Comparison of ENCODE assay signal across 1 cellular context in the genomic region with DNA sequence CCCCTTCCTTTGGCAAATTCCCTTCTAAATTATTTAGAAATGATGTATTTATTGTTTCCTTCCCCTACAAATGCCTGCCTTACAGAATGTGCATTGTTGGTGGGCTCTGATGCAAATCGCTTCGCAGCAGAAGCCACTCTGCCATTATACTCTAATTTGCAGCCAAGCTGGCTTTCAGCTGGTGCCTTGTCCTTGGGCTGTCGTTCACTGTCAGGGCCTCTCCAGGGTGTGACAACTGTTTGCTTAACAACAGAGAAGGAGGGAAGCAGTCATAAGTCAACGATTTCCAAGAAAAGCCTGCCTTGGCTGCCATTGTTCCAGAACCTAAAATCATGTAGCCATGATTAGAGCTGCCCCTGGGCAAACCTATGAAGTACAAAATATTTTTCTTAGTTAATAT.
TF ChIP-seq lines count a peak whose summit lies in the region.

No MANE protein-coding gene starts in this region.

TF ChIP-seq in IMR-90, 13 proteins besides CTCF, POLR2A, EP300 and RAD21:
- no peak for TF ChIP-seq FOS (IDR thresholded peaks at IDR 0.05; ENCODE audit: low read depth, low read length)
- no peak for TF ChIP-seq RFX5 (IDR thresholded peaks at IDR 0.05; ENCODE audit: low read depth, low read length)
- TF ChIP-seq, protein P1, sequence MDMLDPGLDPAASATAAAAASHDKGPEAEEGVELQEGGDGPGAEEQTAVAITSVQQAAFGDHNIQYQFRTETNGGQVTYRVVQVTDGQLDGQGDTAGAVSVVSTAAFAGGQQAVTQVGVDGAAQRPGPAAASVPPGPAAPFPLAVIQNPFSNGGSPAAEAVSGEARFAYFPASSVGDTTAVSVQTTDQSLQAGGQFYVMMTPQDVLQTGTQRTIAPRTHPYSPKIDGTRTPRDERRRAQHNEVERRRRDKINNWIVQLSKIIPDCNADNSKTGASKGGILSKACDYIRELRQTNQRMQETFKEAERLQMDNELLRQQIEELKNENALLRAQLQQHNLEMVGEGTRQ (IDR thresholded peaks at IDR 0.05; ENCODE audit: low read depth, low read length): no peak
- TF ChIP-seq NFE2L2 (IDR thresholded peaks at IDR 0.05; ENCODE audit: low read depth, low read length): no peak
- no peak for TF ChIP-seq CHD1 (IDR thresholded peaks at IDR 0.05; ENCODE audit: low read depth, low read length)
- no peak for TF ChIP-seq MXI1 (IDR thresholded peaks at IDR 0.05; ENCODE audit: borderline replicate concordance, low read depth, low read length)
- no peak for TF ChIP-seq SMC3 (IDR thresholded peaks at IDR 0.05; ENCODE audit: low read depth, low read length)
- TF ChIP-seq MAZ (IDR thresholded peaks at IDR 0.05; ENCODE audit: borderline replicate concordance, low read depth, low read length): no peak
- no peak for TF ChIP-seq MAFK (IDR thresholded peaks at IDR 0.05; ENCODE audit: low read depth, low read length)
- TF ChIP-seq RCOR1 (IDR thresholded peaks at IDR 0.05; ENCODE audit: insufficient replicate concordance, low read length): no peak
- no peak for TF ChIP-seq CEBPB (IDR thresholded peaks at IDR 0.05; ENCODE audit: low read depth, low read length)
- TF ChIP-seq, protein P2, sequence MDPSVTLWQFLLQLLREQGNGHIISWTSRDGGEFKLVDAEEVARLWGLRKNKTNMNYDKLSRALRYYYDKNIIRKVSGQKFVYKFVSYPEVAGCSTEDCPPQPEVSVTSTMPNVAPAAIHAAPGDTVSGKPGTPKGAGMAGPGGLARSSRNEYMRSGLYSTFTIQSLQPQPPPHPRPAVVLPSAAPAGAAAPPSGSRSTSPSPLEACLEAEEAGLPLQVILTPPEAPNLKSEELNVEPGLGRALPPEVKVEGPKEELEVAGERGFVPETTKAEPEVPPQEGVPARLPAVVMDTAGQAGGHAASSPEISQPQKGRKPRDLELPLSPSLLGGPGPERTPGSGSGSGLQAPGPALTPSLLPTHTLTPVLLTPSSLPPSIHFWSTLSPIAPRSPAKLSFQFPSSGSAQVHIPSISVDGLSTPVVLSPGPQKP (IDR thresholded peaks at IDR 0.05; ENCODE audit: borderline replicate concordance, low read depth, low read length): no peak
